In genomic region chr19:53966931-53967330, GRCh38 we compare ENCODE assay signal across 26 cellular contexts. TPM values are rescaled to one million over a fixed set of nuclear protein-coding genes. Genes with fewer than 3 reads are reported as not detected.
DNase-seq lines count a peak whose midpoint lies in the region; ATAC-seq lines count a peak whose summit lies in the region.
"Had no signal": no experiment of that assay in that cellular context is flagged by ENCODE, and none has a peak within 500 bp of the region (broad histone marks: within the 10 kb centered on the region; RNA-seq: fewer than 3 reads in every experiment).

No MANE protein-coding gene starts in this region.

- peak overlapping the region; percentile 16 for H3K4me3 ChIP-seq in trophoblast cell (ENCODE audit: low read depth, low read length)
- H3K4me3 ChIP-seq: BLaER1, GM12878 had no signal

- WGBS in trophoblast cell (ENCODE audit: extremely low coverage, insufficient coverage, insufficient read length): no CpG with 5 or more reads among the region's 7 CpGs

- H3K27ac Mint-ChIP-seq in naive thymus-derived CD8-positive, alpha-beta T cell: peak overlapping the region in 1 of 10 donors; percentile 26
- H3K27ac Mint-ChIP-seq: CD14-positive monocyte; CD4-positive, alpha-beta memory T cell; CD4-positive, CD25-positive, alpha-beta regulatory T cell had no signal

- H2AK5ac ChIP-seq in trophoblast cell (ENCODE audit: low read length): no peak overlapping the region

- no peak overlapping the region for H4K12ac ChIP-seq in trophoblast cell (ENCODE audit: low read depth, low read length)

- no peak overlapping the region for H3K9ac ChIP-seq in trophoblast cell (ENCODE audit: low read length)
- H3K9ac ChIP-seq: BLaER1 had no signal

- no peak overlapping the region for H2BK120ac ChIP-seq in trophoblast cell (ENCODE audit: insufficient read depth, low read length, poor library complexity)

- H3K23ac ChIP-seq in trophoblast cell (ENCODE audit: low read length): no peak overlapping the region

- no peak overlapping the region for H4K8ac ChIP-seq in trophoblast cell (ENCODE audit: low read depth, low read length)

- peaks cover 9% of the 10 kb centered on the region for H3K27me3 ChIP-seq in trophoblast cell (ENCODE audit: insufficient read depth, low read length)

- no peak overlapping the region for H3K18ac ChIP-seq in trophoblast cell (ENCODE audit: low read length)

- H3K4me1 ChIP-seq in trophoblast cell (ENCODE audit: control insufficient read depth in 1 of 2, insufficient read depth in 2 of 2, low read length in 2 of 2): peaks cover 0 to 2% of the 10 kb centered on the region in 2 experiments
- H3K4me1 ChIP-seq: BE2C had no signal

- DNase-seq in trophoblast cell (no peak), NCI-H82 treated with DMSO at 0.1 percent for 48 hours (lab: John Stamatoyannopoulos, UW; ENCODE audit: unreplicated experiment) (no peak), GOT3 (lab: John Stamatoyannopoulos, UW) (no peak)
- no peak for DNase-seq in naive thymus-derived CD8-positive, alpha-beta T cell
- DNase-seq: 8988T; ACHN; BE2C; C1 segment of cervical spinal cord; CD4-positive, alpha-beta memory T cell; CD4-positive, CD25-positive, alpha-beta regulatory T cell; CD8-positive, alpha-beta memory T cell; COR-L47; DMS 273 treated with DMSO at 0.1 percent for 48 hours; DMS153; DMS53; DMS79; DND-41; EL; GDM1 had no signal

- peaks cover 34 to 74% (median 50%) of the 10 kb centered on the region in 5 donors for H3K27me3 Mint-ChIP-seq in naive thymus-derived CD8-positive, alpha-beta T cell

- H3K4me1 Mint-ChIP-seq in naive thymus-derived CD8-positive, alpha-beta T cell: peaks cover 0 to 23% (median 9%) of the 10 kb centered on the region in 4 donors

- H3K9me3 ChIP-seq in trophoblast cell (ENCODE audit: insufficient read depth, low read depth, low read length): no peaks in the 10 kb centered on the region
- H3K9me3 ChIP-seq: BE2C, BLaER1 had no signal

- H4K91ac ChIP-seq in trophoblast cell (ENCODE audit: low read depth, low read length): no peak overlapping the region

- POLR2A ChIA-PET in naive thymus-derived CD8-positive, alpha-beta T cell (lab: Charles Lee): interaction anchor here (0.6 kb wide), 1 partner anchor 94 kb away, joined by 5 read pairs; no protein-coding TSS in a partner anchor

- no peaks in the 10 kb centered on the region for H3K79me2 ChIP-seq in trophoblast cell (ENCODE audit: control insufficient read depth, insufficient read depth, low read length, poor library complexity)

- H3K36me3 ChIP-seq in trophoblast cell (ENCODE audit: control insufficient read depth in 1 of 2, insufficient read depth in 2 of 2, low read length in 2 of 2): no peaks in the 10 kb centered on the region
- H3K36me3 ChIP-seq: BE2C, BLaER1 had no signal

- ATAC-seq in naive thymus-derived CD8-positive, alpha-beta T cell: no peak
- ATAC-seq: GM12878 had no signal

- H3K79me1 ChIP-seq in trophoblast cell (ENCODE audit: low read length): no peaks in the 10 kb centered on the region

- peaks cover 0 to 4% (median 0%) of the 10 kb centered on the region in 3 donors for H3K36me3 Mint-ChIP-seq in naive thymus-derived CD8-positive, alpha-beta T cell
- H3K36me3 Mint-ChIP-seq: CD14-positive monocyte; CD4-positive, alpha-beta memory T cell; CD4-positive, CD25-positive, alpha-beta regulatory T cell; CD8-positive, alpha-beta memory T cell had no signal

- H2BK5ac ChIP-seq in trophoblast cell (ENCODE audit: low read depth, low read length, poor library complexity): no peak overlapping the region

- no peak overlapping the region for H3K4ac ChIP-seq in trophoblast cell (ENCODE audit: low read depth, low read length)

- no peak overlapping the region for H2BK12ac ChIP-seq in trophoblast cell (ENCODE audit: low read length)

- peak overlapping the region; percentile 45 for H3K27ac ChIP-seq in angular gyrus (ENCODE audit: low read depth, low read length)
- H3K27ac ChIP-seq in trophoblast cell (ENCODE audit: low read depth, low read length): no peak overlapping the region
- H3K27ac ChIP-seq in temporal lobe (ENCODE audit: low read depth, low read length): peak overlapping the region; percentile 36
- H3K27ac ChIP-seq: BLaER1 had no signal

- H3K14ac ChIP-seq in trophoblast cell (ENCODE audit: low read length): no peak overlapping the region

- no peak overlapping the region for H3K4me2 ChIP-seq in trophoblast cell (ENCODE audit: low read length)
- H3K4me2 ChIP-seq: BLaER1 had no signal

- H3K9me3 Mint-ChIP-seq in naive thymus-derived CD8-positive, alpha-beta T cell: peaks cover 0 to 4% (median 0%) of the 10 kb centered on the region in 9 donors

- H2AFZ ChIP-seq in trophoblast cell (ENCODE audit: insufficient read depth, low read length, poor library complexity): no peak overlapping the region

- no peak overlapping the region for H3K4me3 Mint-ChIP-seq in naive thymus-derived CD8-positive, alpha-beta T cell
- H3K4me3 Mint-ChIP-seq: CD14-positive monocyte; CD4-positive, alpha-beta memory T cell; CD4-positive, CD25-positive, alpha-beta regulatory T cell; CD8-positive, alpha-beta memory T cell had no signal

RNA-seq across cellular contexts. Expression of gene CACNG8, which starts 4.2 kb away (rescaled TPM):
- 0.06 and 0.10 TPM in 2 replicates for polyA plus RNA-seq in trophoblast cell (2013)
- 7.6 TPM for total RNA-seq in temporal lobe
- not detected for total RNA-seq in naive thymus-derived CD8-positive, alpha-beta T cell
- polyA plus RNA-seq in naive thymus-derived CD8-positive, alpha-beta T cell: not detected
- total RNA-seq: CD4-positive, alpha-beta memory T cell; CD4-positive, CD25-positive, alpha-beta regulatory T cell; CD8-positive, alpha-beta memory T cell; GM12878 had no signal
- polyA plus RNA-seq: CD14-positive monocyte; CD4-positive, alpha-beta memory T cell; CD4-positive, CD25-positive, alpha-beta regulatory T cell; CD8-positive, alpha-beta memory T cell; GM12878 had no signal

RNA-seq across cellular contexts. Expression of gene CACNG6, which starts 24.5 kb away (rescaled TPM):
- 0.03 and 0.04 TPM in 2 replicates for polyA plus RNA-seq in trophoblast cell (2013)
- 0.49 TPM for total RNA-seq in temporal lobe
- not detected for total RNA-seq in naive thymus-derived CD8-positive, alpha-beta T cell
- not detected for polyA plus RNA-seq in naive thymus-derived CD8-positive, alpha-beta T cell
- total RNA-seq: A673; CD4-positive, alpha-beta memory T cell; CD4-positive, CD25-positive, alpha-beta regulatory T cell; CD8-positive, alpha-beta memory T cell; G401; GM12878 had no signal
- polyA plus RNA-seq: CD4-positive, alpha-beta memory T cell; CD4-positive, CD25-positive, alpha-beta regulatory T cell; CD8-positive, alpha-beta memory T cell had no signal

RNA-seq across cellular contexts. Expression of gene CACNG7, which starts 57.9 kb away (rescaled TPM):
- 0.04 and 0.08 TPM in 2 replicates for polyA plus RNA-seq in trophoblast cell (2013)
- total RNA-seq in temporal lobe: 12.0 TPM
- total RNA-seq in naive thymus-derived CD8-positive, alpha-beta T cell: not detected
- polyA plus RNA-seq in naive thymus-derived CD8-positive, alpha-beta T cell: not detected
- total RNA-seq: A673; CD4-positive, alpha-beta memory T cell; CD4-positive, CD25-positive, alpha-beta regulatory T cell; CD8-positive, alpha-beta memory T cell; GM12878 had no signal
- polyA plus RNA-seq: CD14-positive monocyte; CD4-positive, alpha-beta memory T cell; CD4-positive, CD25-positive, alpha-beta regulatory T cell; CD8-positive, alpha-beta memory T cell; GM12878 had no signal

Comparison
In these comparisons a context has a peak if more than half of its experiments do, and no peak if none do; other contexts are left out.
1. RNA of gene CACNG7, which starts 57.9 kb away (total RNA-seq): 12.0 TPM in temporal lobe (single experiment); not detected in naive thymus-derived CD8-positive, alpha-beta T cell; every median in the first group is over 10 times any median in the second.